10 cellular contexts compared by ENCODE assay signal in genomic region chr20:22106308-22106938, GRCh38.
A peak's percentile ranks its signal among the peaks of the same experiment; 100 is the strongest.
DNase-seq lines count a peak whose midpoint lies in the region; ATAC-seq, FAIRE-seq and TF ChIP-seq lines count a peak whose summit lies in the region.
"Had no signal": no experiment of that assay in that cellular context is flagged by ENCODE, and none has a peak within 500 bp of the region (broad histone marks: within the 10 kb centered on the region; RNA-seq: fewer than 3 reads in every experiment).

No MANE protein-coding gene starts in this region.

- H3K27me3 ChIP-seq in Caco-2 (replicated peaks; ENCODE audit: control insufficient read depth, insufficient read depth, low read length): no peaks in the 10 kb centered on the region

- no TSS peak for BruUV-seq in Caco-2 (replicated peaks; lab: Mats Ljungman, UMichigan)

- CTCF ChIA-PET in Caco-2 (lab: Charles Lee): interaction anchor here (1.0 to 1.2 kb wide), 3 partner anchors 387 to 466 kb away, joined by 3 to 9 read pairs (median 7); no protein-coding TSS in a partner anchor

- H3K27ac ChIP-seq in VCaP: no peak overlapping the region
- H3K27ac ChIP-seq: HL-60 had no signal

- H3K4me3 ChIP-seq in Caco-2 (ENCODE audit: low read depth, low read length): no peak overlapping the region

- H3K27ac Mint-ChIP-seq in Caco-2 (ENCODE audit: unreplicated experiment): no peak overlapping the region
- no peak overlapping the region for H3K27ac Mint-ChIP-seq in T-helper 17 cell

- ATAC-seq in T-helper 17 cell (no peak), HG03196 (IDR thresholded peaks at IDR 0.05; ENCODE audit: unreplicated experiment) (no peak)

- no peak for FAIRE-seq in GM19239 (lab: Jason Lieb, UNC)
- FAIRE-seq: frontal cortex had no signal

- H3K4me1 Mint-ChIP-seq in Caco-2 (ENCODE audit: low read depth, unreplicated experiment) (no peaks in the 10 kb centered on the region), T-helper 17 cell (no peaks in the 10 kb centered on the region)

- H3K27me3 Mint-ChIP-seq in Caco-2 (ENCODE audit: insufficient read depth, unreplicated experiment) (peaks cover 27% of the 10 kb centered on the region), T-helper 17 cell (no peaks in the 10 kb centered on the region)

- TF ChIP-seq CTCF in Caco-2 (IDR thresholded peaks at IDR 0.05; ENCODE audit: insufficient read depth in 1 of 2, low read depth in 1 of 2, low read length in 1 of 2, severe bottlenecking in 1 of 2, unreplicated experiment in 1 of 2): peak; percentile 55 to 71
- peak; percentile 86 for TF ChIP-seq CTCF in LNCAP (IDR thresholded peaks at IDR 0.05)
- peak; percentile 96 for TF ChIP-seq CTCF in VCaP (conservative IDR thresholded peaks at IDR 0.05)

- intact Hi-C loops in Caco-2 (cut with micrococcal nuclease; ENCODE audit: unreplicated experiment): loop anchor here (1.0 to 5.0 kb wide), 3 partner anchors 387 to 466 kb away; no protein-coding TSS in a partner anchor

- no peaks in the 10 kb centered on the region for H3K9me3 Mint-ChIP-seq in Caco-2 (ENCODE audit: unreplicated experiment)

- POLR2A ChIA-PET in Caco-2 (lab: Charles Lee): no interaction called here

- DNase-seq in Caco-2 (peak in 1 of 2 experiments; percentile 39), medulla oblongata (ENCODE audit: extremely low spot score) (peak; percentile 54), T-helper 17 cell (no peak), GM19239 (ENCODE audit: insufficient read length, low spot score) (no peak)
- DNase-seq in activated CD8-positive, alpha-beta memory T cell treated with anti-CD3 and anti-CD28 coated beads, Interleukin-2, amount 50 U/mL, for 48 hours: no peak

- no peaks in the 10 kb centered on the region for H3K4me1 ChIP-seq in Caco-2

- H3K9me3 ChIP-seq in Caco-2: no peaks in the 10 kb centered on the region
- no peaks in the 10 kb centered on the region for H3K9me3 ChIP-seq in T-helper 17 cell (ENCODE audit: control insufficient read depth, low read length, poor library complexity, severe bottlenecking)

- no peaks in the 10 kb centered on the region for H3K36me3 ChIP-seq in Caco-2 (ENCODE audit: control insufficient read depth, insufficient read depth, low read length)

- no peak overlapping the region for H3K4me3 Mint-ChIP-seq in Caco-2 (ENCODE audit: unreplicated experiment)
- no peak overlapping the region for H3K4me3 Mint-ChIP-seq in T-helper 17 cell

- H3K36me3 Mint-ChIP-seq in Caco-2 (ENCODE audit: insufficient read depth, unreplicated experiment) (no peaks in the 10 kb centered on the region), T-helper 17 cell (ENCODE audit: low read depth) (no peaks in the 10 kb centered on the region)
